In the genomic region with DNA sequence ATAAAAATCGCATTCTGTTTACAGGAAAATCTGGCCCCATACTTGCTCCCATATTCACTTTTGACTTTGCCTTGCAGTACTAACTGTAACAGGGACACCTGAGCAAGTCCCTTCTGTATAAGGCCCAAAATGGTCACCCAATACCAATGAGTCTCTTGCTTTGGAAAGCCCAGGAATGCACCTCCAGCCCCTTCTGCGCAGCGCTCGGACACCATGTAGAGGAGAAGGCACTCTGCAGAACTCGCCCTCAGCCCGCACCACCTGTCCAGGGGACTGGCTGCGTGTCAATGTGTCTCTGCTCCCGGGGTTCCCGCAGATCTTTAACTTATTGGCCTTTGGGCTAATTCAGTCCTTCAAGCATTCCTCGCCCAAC, we compare ENCODE assay signal across 1 cellular context.
TF ChIP-seq lines count a peak whose summit lies in the region.

No MANE protein-coding gene starts in this region.

TF ChIP-seq in HCT116, 20 proteins besides CTCF, POLR2A, EP300 and RAD21 (continued from another document):
- TF ChIP-seq SP1 (IDR thresholded peaks at IDR 0.05; ENCODE audit: low read depth): no peak
